In genomic region chr19:58561373-58562125, GRCh38 we compare ENCODE assay signal across 9 cellular contexts. TPM values are rescaled to one million over a fixed set of nuclear protein-coding genes. Genes with fewer than 3 reads are reported as not detected.
A peak's percentile ranks its signal among the peaks of the same experiment; 100 is the strongest.
DNase-seq lines count a peak whose midpoint lies in the region; ATAC-seq, FAIRE-seq and TF ChIP-seq lines count a peak whose summit lies in the region.
"Had no signal": no experiment of that assay in that cellular context is flagged by ENCODE, and none has a peak within 500 bp of the region (broad histone marks: within the 10 kb centered on the region; RNA-seq: fewer than 3 reads in every experiment).

No MANE protein-coding gene starts in this region.

- H3K9me3 ChIP-seq in keratinocyte (ENCODE audit: control insufficient read depth, low read depth, low read length) (no peaks in the 10 kb centered on the region), stomach smooth muscle (ENCODE audit: control insufficient read depth in 2 of 2, low read length in 2 of 2) (no peaks in the 10 kb centered on the region)

- H3K4me1 ChIP-seq in keratinocyte (ENCODE audit: control insufficient read depth, extremely low read depth, insufficient read depth, low read length) (peaks cover 30% of the 10 kb centered on the region), stomach smooth muscle (ENCODE audit: control insufficient read depth, insufficient read depth, low read length) (peaks cover 60% of the 10 kb centered on the region)

- H3K36me3 ChIP-seq in keratinocyte (ENCODE audit: control insufficient read depth in 2 of 2, extremely low read depth in 1 of 2, insufficient read depth in 2 of 2, low read length in 2 of 2) (peaks cover 3 to 8% of the 10 kb centered on the region in 2 experiments), stomach smooth muscle (ENCODE audit: control insufficient read depth in 2 of 2, insufficient read depth in 2 of 2, low read length in 2 of 2) (peaks cover 2 to 5% of the 10 kb centered on the region in 2 donors)

- DNase-seq in T-helper 1 cell: no peak
- DNase-seq in keratinocyte (ENCODE audit: low read depth, low spot score): no peak
- DNase-seq in OCI-M1 (lab: John Stamatoyannopoulos, UW): no peak
- no peak for DNase-seq in NCI-H345 (lab: John Stamatoyannopoulos, UW)
- DNase-seq: 8988T had no signal

- no peak for ATAC-seq in HG03025 (IDR thresholded peaks at IDR 0.05; ENCODE audit: low FRiP score, unreplicated experiment)

- peak overlapping the region; percentile 62 for H3K27ac Mint-ChIP-seq in T-helper 1 cell treated with Interleukin-12 subunit alpha and Interleukin-12 subunit beta and Interleukin-4 antibody, amounts not matched to agents 30 μg/mL and 1 μg/mL, for 36 hours
- H3K27ac Mint-ChIP-seq in activated naive CD8-positive, alpha-beta T cell: peak overlapping the region; percentile 69

- no peaks in the 10 kb centered on the region for H3K27me3 Mint-ChIP-seq in T-helper 1 cell treated with Interleukin-12 subunit alpha and Interleukin-12 subunit beta and Interleukin-4 antibody, amounts not matched to agents 30 μg/mL and 1 μg/mL, for 36 hours (ENCODE audit: low read depth)
- H3K27me3 Mint-ChIP-seq in activated naive CD8-positive, alpha-beta T cell: no peaks in the 10 kb centered on the region

- no peaks in the 10 kb centered on the region for H3K9me1 ChIP-seq in keratinocyte (ENCODE audit: control insufficient read depth, extremely low read depth, insufficient read depth, low read length)

- H3K4me3 ChIP-seq in keratinocyte (ENCODE audit: control insufficient read depth in 2 of 3, extremely low read depth in 1 of 3, insufficient read depth in 2 of 3, low read depth in 1 of 3, low read length in 3 of 3): peak overlapping the region in 2 of 3 experiments; percentile 23 to 54
- peak overlapping the region; percentile 75 to 77 for H3K4me3 ChIP-seq in stomach smooth muscle (ENCODE audit: low read length in 2 of 2)

- peaks cover 55% of the 10 kb centered on the region for H3K4me1 Mint-ChIP-seq in T-helper 1 cell treated with Interleukin-12 subunit alpha and Interleukin-12 subunit beta and Interleukin-4 antibody, amounts not matched to agents 30 μg/mL and 1 μg/mL, for 36 hours (ENCODE audit: low read depth)
- H3K4me1 Mint-ChIP-seq in activated naive CD8-positive, alpha-beta T cell (ENCODE audit: low read depth): peaks cover 47% of the 10 kb centered on the region

- H3K4me2 ChIP-seq in keratinocyte (ENCODE audit: control insufficient read depth, extremely low read depth, insufficient read depth, low read depth, low read length): peak overlapping the region; percentile 84

- H3K27me3 ChIP-seq in keratinocyte (ENCODE audit: control insufficient read depth, extremely low read depth, insufficient read depth, low read length) (peaks cover 4% of the 10 kb centered on the region), stomach smooth muscle (ENCODE audit: control insufficient read depth in 1 of 2, insufficient read depth in 2 of 2, low read length in 2 of 2) (no peaks in the 10 kb centered on the region)

- H3K9me3 Mint-ChIP-seq in T-helper 1 cell treated with Interleukin-12 subunit alpha and Interleukin-12 subunit beta and Interleukin-4 antibody, amounts not matched to agents 30 μg/mL and 1 μg/mL, for 36 hours: no peaks in the 10 kb centered on the region
- no peaks in the 10 kb centered on the region for H3K9me3 Mint-ChIP-seq in activated naive CD8-positive, alpha-beta T cell (ENCODE audit: low read depth)

- TF ChIP-seq CTCF in keratinocyte (optimal IDR thresholded peaks at IDR 0.05 in 1 of 3, IDR thresholded peaks at IDR 0.05 in 1 of 3, conservative IDR thresholded peaks at IDR 0.05 in 1 of 3; ENCODE audit: extremely low read depth in 1 of 3, insufficient read depth in 2 of 3, low read length in 3 of 3): no peak

- H2AFZ ChIP-seq in keratinocyte (ENCODE audit: control insufficient read depth, low read length): no peak overlapping the region

- dilution Hi-C loops in keratinocyte (cut with MboI; ENCODE audit: extremely low pct_ligation_motif_present, low sequenced_read_pairs): no loop called here

- peak overlapping the region; percentile 61 for H3K4me3 Mint-ChIP-seq in T-helper 1 cell treated with Interleukin-12 subunit alpha and Interleukin-12 subunit beta and Interleukin-4 antibody, amounts not matched to agents 30 μg/mL and 1 μg/mL, for 36 hours
- peak overlapping the region; percentile 98 for H3K4me3 Mint-ChIP-seq in activated naive CD8-positive, alpha-beta T cell

- no peak for FAIRE-seq in keratinocyte (lab: Jason Lieb, UNC)

- H3K79me2 ChIP-seq in keratinocyte (ENCODE audit: control insufficient read depth, insufficient read depth, low read length): peaks cover 16% of the 10 kb centered on the region

- H3K27ac ChIP-seq in keratinocyte (ENCODE audit: control insufficient read depth, insufficient read depth, low read length): no peak overlapping the region
- H3K27ac ChIP-seq in stomach smooth muscle (ENCODE audit: low read length): peak overlapping the region; percentile 80

- H3K9ac ChIP-seq in keratinocyte (ENCODE audit: control insufficient read depth, extremely low read depth, insufficient read depth, low read length): peak overlapping the region; percentile 44
- H3K9ac ChIP-seq in stomach smooth muscle (ENCODE audit: low read length in 2 of 2): peak overlapping the region; percentile 73 to 79

- peaks cover 24% of the 10 kb centered on the region for H3K36me3 Mint-ChIP-seq in T-helper 1 cell treated with Interleukin-12 subunit alpha and Interleukin-12 subunit beta and Interleukin-4 antibody, amounts not matched to agents 30 μg/mL and 1 μg/mL, for 36 hours (ENCODE audit: low read depth)
- H3K36me3 Mint-ChIP-seq in activated naive CD8-positive, alpha-beta T cell: peaks cover under 1% of the 10 kb centered on the region

- H4K20me1 ChIP-seq in keratinocyte (ENCODE audit: control insufficient read depth, extremely low read depth, insufficient read depth, low read length): no peaks in the 10 kb centered on the region

RNA-seq across cellular contexts. Expression of gene UBE2M, which starts 3.1 kb away (rescaled TPM):
- 55.9 to 104 TPM (median 82.6 TPM) in 3 replicates for polyA plus RNA-seq in keratinocyte
- polyA plus RNA-seq in keratinocyte (2011; ENCODE audit: low read depth): 41.2 TPM
- 62.9 and 69.2 TPM in 2 replicates for polyA plus RNA-seq in keratinocyte (2011; cell fraction: cytosol; rRNA removed)
- 50.4 and 56.5 TPM in 2 replicates for polyA plus RNA-seq in keratinocyte (2011; cell fraction: nucleus; rRNA removed)
- polyA plus RNA-seq in keratinocyte (2012; ENCODE audit: low replicate concordance): 60.7 and 88.1 TPM in 2 replicates
- polyA minus RNA-seq in keratinocyte: 50.9 to 113 TPM (median 64.6 TPM) in 3 replicates
- polyA minus RNA-seq in keratinocyte (2011; cell fraction: cytosol; rRNA and poly(A)+ RNA removed): 68.3 TPM
- 13.5 and 18.7 TPM in 2 replicates for polyA minus RNA-seq in keratinocyte (2011; cell fraction: nucleus; rRNA and poly(A)+ RNA removed)

RNA-seq across cellular contexts. Expression of gene CHMP2A, which starts 6.6 kb away (rescaled TPM):
- polyA plus RNA-seq in keratinocyte: 105 to 167 TPM (median 115 TPM) in 3 replicates
- polyA plus RNA-seq in keratinocyte (2011; ENCODE audit: low read depth): 197 TPM
- polyA plus RNA-seq in keratinocyte (2011; cell fraction: cytosol; rRNA removed): 142 and 203 TPM in 2 replicates
- 87.9 and 91.0 TPM in 2 replicates for polyA plus RNA-seq in keratinocyte (2011; cell fraction: nucleus; rRNA removed)
- 150 and 159 TPM in 2 replicates for polyA plus RNA-seq in keratinocyte (2012; ENCODE audit: low replicate concordance)
- 73.6 to 125 TPM (median 114 TPM) in 3 replicates for polyA minus RNA-seq in keratinocyte
- 121 TPM for polyA minus RNA-seq in keratinocyte (2011; cell fraction: cytosol; rRNA and poly(A)+ RNA removed)
- 22.2 and 26.5 TPM in 2 replicates for polyA minus RNA-seq in keratinocyte (2011; cell fraction: nucleus; rRNA and poly(A)+ RNA removed)

RNA-seq across cellular contexts. Expression of gene MZF1, which starts 11.6 kb away (rescaled TPM):
- polyA plus RNA-seq in keratinocyte: 5.0 to 14.5 TPM (median 7.4 TPM) in 3 replicates
- 1.5 TPM for polyA plus RNA-seq in keratinocyte (2011; ENCODE audit: low read depth)
- polyA plus RNA-seq in keratinocyte (2011; cell fraction: cytosol; rRNA removed): 2.1 and 4.2 TPM in 2 replicates
- 59.0 and 71.2 TPM in 2 replicates for polyA plus RNA-seq in keratinocyte (2011; cell fraction: nucleus; rRNA removed)
- polyA plus RNA-seq in keratinocyte (2012; ENCODE audit: low replicate concordance): 5.5 and 12.6 TPM in 2 replicates
- 9.5 to 12.9 TPM (median 11.0 TPM) in 3 replicates for polyA minus RNA-seq in keratinocyte
- 9.2 TPM for polyA minus RNA-seq in keratinocyte (2011; cell fraction: cytosol; rRNA and poly(A)+ RNA removed)
- polyA minus RNA-seq in keratinocyte (2011; cell fraction: nucleus; rRNA and poly(A)+ RNA removed): 16.9 and 18.7 TPM in 2 replicates

RNA-seq across cellular contexts. Expression of gene TRIM28, which starts 17.7 kb away (rescaled TPM):
- 290 to 316 TPM (median 298 TPM) in 3 replicates for polyA plus RNA-seq in keratinocyte
- 166 TPM for polyA plus RNA-seq in keratinocyte (2011; ENCODE audit: low read depth)
- 199 and 380 TPM in 2 replicates for polyA plus RNA-seq in keratinocyte (2011; cell fraction: cytosol; rRNA removed)
- polyA plus RNA-seq in keratinocyte (2011; cell fraction: nucleus; rRNA removed): 344 and 506 TPM in 2 replicates
- polyA plus RNA-seq in keratinocyte (2012; ENCODE audit: low replicate concordance): 355 and 492 TPM in 2 replicates
- polyA minus RNA-seq in keratinocyte: 1,017 to 2,182 TPM (median 1,062 TPM) in 3 replicates
- 738 TPM for polyA minus RNA-seq in keratinocyte (2011; cell fraction: cytosol; rRNA and poly(A)+ RNA removed)
- polyA minus RNA-seq in keratinocyte (2011; cell fraction: nucleus; rRNA and poly(A)+ RNA removed): 573 and 589 TPM in 2 replicates

RNA-seq across cellular contexts. Expression of gene ZBTB45, which starts 41.9 kb away (rescaled TPM):
- 3.1 to 8.2 TPM (median 4.6 TPM) in 3 replicates for polyA plus RNA-seq in keratinocyte
- polyA plus RNA-seq in keratinocyte (2011; ENCODE audit: low read depth): 2.3 TPM
- 2.9 and 8.6 TPM in 2 replicates for polyA plus RNA-seq in keratinocyte (2011; cell fraction: cytosol; rRNA removed)
- polyA plus RNA-seq in keratinocyte (2011; cell fraction: nucleus; rRNA removed): 8.5 and 12.5 TPM in 2 replicates
- polyA plus RNA-seq in keratinocyte (2012; ENCODE audit: low replicate concordance): 7.5 and 14.9 TPM in 2 replicates
- 2.6 to 12.6 TPM (median 3.4 TPM) in 3 replicates for polyA minus RNA-seq in keratinocyte
- 15.7 TPM for polyA minus RNA-seq in keratinocyte (2011; cell fraction: cytosol; rRNA and poly(A)+ RNA removed)
- polyA minus RNA-seq in keratinocyte (2011; cell fraction: nucleus; rRNA and poly(A)+ RNA removed): 9.2 and 10.1 TPM in 2 replicates
